30 cellular contexts compared by ENCODE assay signal in genomic region chr3:187728248-187728647, GRCh38. TPM values are rescaled to one million over a fixed set of nuclear protein-coding genes. Genes with fewer than 3 reads are reported as not detected.
"Had no signal": no experiment of that assay in that cellular context is flagged by ENCODE, and none has a peak within 500 bp of the region (broad histone marks: within the 10 kb centered on the region; RNA-seq: fewer than 3 reads in every experiment).

No MANE protein-coding gene starts in this region.

- ATAC-seq: activated CD8-positive, alpha-beta T cell treated with anti-CD3 and anti-CD28 coated beads for 36 hours; activated T-cell treated with anti-CD3 and anti-CD28 coated beads, Interleukin-2, amount 50 U/mL, for 72 hours; activated T-helper 17 cell treated with anti-CD3 and anti-CD28 coated beads, Interleukin-2, amount 50 U/mL, for 72 hours; K562 had no signal

- H3K27me3 ChIP-seq: ascending aorta had no signal

- H3K9me3 Mint-ChIP-seq: activated CD4-positive, alpha-beta T cell treated with anti-CD3 and anti-CD28 coated beads, Interleukin-2, amount 10 ng/mL, durations not matched to agents 24 days and 14 days; activated CD8-positive, alpha-beta T cell treated with anti-CD3 and anti-CD28 coated beads for 36 hours; activated naive CD8-positive, alpha-beta T cell treated with anti-CD3 and anti-CD28 coated beads for 36 hours; activated T-cell treated with anti-CD3 and anti-CD28 coated beads, Interleukin-2, amount 50 U/mL, for 72 hours; activated T-helper 17 cell treated with anti-CD3 and anti-CD28 coated beads, Interleukin-2, amount 50 U/mL, for 72 hours; T-helper 2 cell treated with Interferon-gamma antibody and Interleukin-4, amounts not matched to agents 5 μg/mL and 100 μg/mL, for 36 hours had no signal

- DNase-seq: activated CD4-positive, alpha-beta T cell treated with anti-CD3 and anti-CD28 coated beads, Interleukin-2, amount 10 ng/mL, durations not matched to agents 24 days and 14 days; activated CD4-positive, alpha-beta T cell treated with anti-CD3 and anti-CD28 coated beads, Interleukin-2, amount 50 U/mL, for 4 hours; activated CD8-positive, alpha-beta T cell treated with anti-CD3 and anti-CD28 coated beads for 36 hours; activated effector memory CD4-positive, alpha-beta T cell treated with anti-CD3 and anti-CD28 coated beads, Interleukin-2, amount 50 U/mL, for 16 hours; activated naive CD4-positive, alpha-beta T cell; activated naive CD4-positive, alpha-beta T cell treated with anti-CD3 and anti-CD28 coated beads, Interleukin-2, amount 50 U/mL, for 16 hours; activated naive CD8-positive, alpha-beta T cell treated with anti-CD3 and anti-CD28 coated beads for 36 hours; activated T-cell treated with anti-CD3 and anti-CD28 coated beads, Interleukin-2, amount 50 U/mL, for 1 hour; activated T-cell treated with anti-CD3 and anti-CD28 coated beads, Interleukin-2, amount 50 U/mL, for 72 hours; amniotic stem cell; NCI-H1105; NCI-H1417 treated with DMSO at 0.1 percent for 48 hours; NCI-H1694; NCI-H1930; NCI-H2081 treated with DMSO at 0.1 percent for 48 hours; NCI-H510A; NCI-H526; NCI-H748 treated with DMSO at 0.1 percent for 48 hours; NK-92 treated with Interleukin-12 subunit alpha and Interleukin-12 subunit beta, amount 100 ng/mL, for 24 hours; OCI-M1; Right ventricle myocardium superior had no signal

- H3K27ac Mint-ChIP-seq: activated CD4-positive, alpha-beta T cell treated with anti-CD3 and anti-CD28 coated beads, Interleukin-2, amount 10 ng/mL, durations not matched to agents 24 days and 14 days; activated CD8-positive, alpha-beta T cell treated with anti-CD3 and anti-CD28 coated beads for 36 hours; activated naive CD8-positive, alpha-beta T cell treated with anti-CD3 and anti-CD28 coated beads for 36 hours; activated T-cell treated with anti-CD3 and anti-CD28 coated beads, Interleukin-2, amount 50 U/mL, for 72 hours; T-helper 2 cell treated with Interferon-gamma antibody and Interleukin-4, amounts not matched to agents 5 μg/mL and 100 μg/mL, for 36 hours had no signal

- FAIRE-seq: K562, TTC549 had no signal

- H3K9me3 ChIP-seq: ascending aorta had no signal

- H3K27ac ChIP-seq: ascending aorta had no signal

- H3K4me1 Mint-ChIP-seq: activated naive CD8-positive, alpha-beta T cell treated with anti-CD3 and anti-CD28 coated beads for 36 hours had no signal

- H3K4me1 ChIP-seq: ascending aorta had no signal

- H3K4me3 ChIP-seq: ascending aorta, K562 had no signal

- H3K4me3 Mint-ChIP-seq: activated CD4-positive, alpha-beta T cell treated with anti-CD3 and anti-CD28 coated beads, Interleukin-2, amount 10 ng/mL, durations not matched to agents 24 days and 14 days; activated CD8-positive, alpha-beta T cell treated with anti-CD3 and anti-CD28 coated beads for 36 hours; activated naive CD8-positive, alpha-beta T cell treated with anti-CD3 and anti-CD28 coated beads for 36 hours; activated T-cell treated with anti-CD3 and anti-CD28 coated beads, Interleukin-2, amount 50 U/mL, for 72 hours; activated T-helper 17 cell treated with anti-CD3 and anti-CD28 coated beads, Interleukin-2, amount 50 U/mL, for 72 hours; T-helper 2 cell treated with Interferon-gamma antibody and Interleukin-4, amounts not matched to agents 5 μg/mL and 100 μg/mL, for 36 hours had no signal

- H3K36me3 Mint-ChIP-seq: activated naive CD8-positive, alpha-beta T cell treated with anti-CD3 and anti-CD28 coated beads for 36 hours had no signal

- H3K27me3 Mint-ChIP-seq: activated CD4-positive, alpha-beta T cell treated with anti-CD3 and anti-CD28 coated beads, Interleukin-2, amount 10 ng/mL, durations not matched to agents 24 days and 14 days; activated CD8-positive, alpha-beta T cell treated with anti-CD3 and anti-CD28 coated beads for 36 hours; activated naive CD8-positive, alpha-beta T cell treated with anti-CD3 and anti-CD28 coated beads for 36 hours; activated T-helper 17 cell treated with anti-CD3 and anti-CD28 coated beads, Interleukin-2, amount 50 U/mL, for 72 hours had no signal

RNA-seq across cellular contexts. Expression of gene RTP2, which starts 25.9 kb away (rescaled TPM):
- total RNA-seq: activated CD4-positive, alpha-beta T cell treated with anti-CD3 and anti-CD28 coated beads, Interleukin-2, amount 10 ng/mL, durations not matched to agents 24 days and 14 days; activated CD8-positive, alpha-beta memory T cell treated with anti-CD3 and anti-CD28 coated beads for 36 hours; activated CD8-positive, alpha-beta T cell treated with anti-CD3 and anti-CD28 coated beads for 36 hours; activated naive CD8-positive, alpha-beta T cell treated with anti-CD3 and anti-CD28 coated beads for 36 hours; activated T-cell treated with anti-CD3 and anti-CD28 coated beads, Interleukin-2, amount 50 U/mL, for 72 hours; activated T-helper 17 cell treated with anti-CD3 and anti-CD28 coated beads, Interleukin-2, amount 50 U/mL, for 72 hours; ascending aorta; cardiac septum; K562; MCF 10A; Right ventricle myocardium superior; T-helper 1 cell treated with Interleukin-12 subunit alpha and Interleukin-12 subunit beta and Interleukin-4 antibody, amounts not matched to agents 30 ng/mL and 1 ng/mL, for 36 hours had no signal
- polyA plus RNA-seq: K562 had no signal

RNA-seq across cellular contexts. Expression of gene SST, which starts 58.1 kb away (rescaled TPM):
- total RNA-seq: activated CD4-positive, alpha-beta T cell treated with anti-CD3 and anti-CD28 coated beads, Interleukin-2, amount 10 ng/mL, durations not matched to agents 24 days and 14 days; activated CD8-positive, alpha-beta memory T cell treated with anti-CD3 and anti-CD28 coated beads for 36 hours; activated CD8-positive, alpha-beta T cell treated with anti-CD3 and anti-CD28 coated beads for 36 hours; activated naive CD8-positive, alpha-beta T cell treated with anti-CD3 and anti-CD28 coated beads for 36 hours; activated T-cell treated with anti-CD3 and anti-CD28 coated beads, Interleukin-2, amount 50 U/mL, for 72 hours; activated T-helper 17 cell treated with anti-CD3 and anti-CD28 coated beads, Interleukin-2, amount 50 U/mL, for 72 hours; ascending aorta; cardiac septum; K562; MCF 10A; Right ventricle myocardium superior; T-helper 1 cell treated with Interleukin-12 subunit alpha and Interleukin-12 subunit beta and Interleukin-4 antibody, amounts not matched to agents 30 ng/mL and 1 ng/mL, for 36 hours had no signal
- polyA plus RNA-seq: K562 had no signal
